Comparison of ENCODE assay signal across 12 cellular contexts in the genomic region with DNA sequence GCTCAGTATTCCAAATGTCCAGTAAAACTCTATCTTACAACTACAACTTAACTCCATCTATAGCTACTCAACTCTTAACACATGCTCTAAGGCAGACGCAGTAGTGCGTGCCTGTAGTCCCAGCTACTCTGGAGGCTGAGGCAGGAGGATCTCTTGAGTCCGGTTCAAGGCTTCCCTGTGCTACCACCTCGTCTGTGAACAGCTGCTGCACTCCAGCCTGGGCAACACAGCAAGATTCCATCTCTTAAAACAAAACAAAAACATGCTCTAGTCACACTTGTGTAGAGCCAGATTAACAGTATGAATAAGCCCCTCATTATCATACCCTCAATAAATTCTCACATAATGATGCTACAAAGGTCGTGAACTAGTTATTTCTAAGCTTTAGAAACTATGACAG. TPM values are rescaled to one million over a fixed set of nuclear protein-coding genes. Genes with fewer than 3 reads are reported as not detected.
DNase-seq lines count a peak whose midpoint lies in the region; ATAC-seq, FAIRE-seq and TF ChIP-seq lines count a peak whose summit lies in the region.
"Had no signal": no experiment of that assay in that cellular context is flagged by ENCODE, and none has a peak within 500 bp of the region (broad histone marks: within the 10 kb centered on the region; RNA-seq: fewer than 3 reads in every experiment).

No MANE protein-coding gene starts in this region.

- no peaks in the 10 kb centered on the region for H3K27me3 ChIP-seq in GM23338 (ENCODE audit: insufficient read depth)
- no peaks in the 10 kb centered on the region for H3K27me3 ChIP-seq in mucosa of stomach (ENCODE audit: control insufficient read depth, insufficient read depth, low read length)
- no peaks in the 10 kb centered on the region for H3K27me3 ChIP-seq in small intestine (ENCODE audit: control insufficient read depth in 2 of 2, insufficient read depth in 2 of 2, low read length in 2 of 2)
- H3K27me3 ChIP-seq: tibial artery had no signal

- no peaks in the 10 kb centered on the region for H3F3A ChIP-seq in GM23338 (replicated peaks; ENCODE audit: low read depth)

- TF ChIP-seq CTCF in A549 (IDR thresholded peaks at IDR 0.05) (no peak), GM23338 (conservative IDR thresholded peaks at IDR 0.05; ENCODE audit: low read depth in 2 of 2) (no peak)

- TF ChIP-seq POLR2A in A549 (IDR thresholded peaks at IDR 0.05; ENCODE audit: low read length) = no peak

- H3K4me1 ChIP-seq in A549 = peaks cover 27% of the 10 kb centered on the region
- H3K4me1 ChIP-seq in GM23338 (ENCODE audit: insufficient read depth) = peaks cover 18% of the 10 kb centered on the region
- H3K4me1 ChIP-seq in mucosa of stomach (ENCODE audit: control insufficient read depth, insufficient read depth, low read length) = peaks cover 9% of the 10 kb centered on the region
- H3K4me1 ChIP-seq in small intestine (ENCODE audit: control insufficient read depth in 2 of 2, insufficient read depth in 1 of 2, low read depth in 1 of 2, low read length in 1 of 2) = peaks cover 0 to 3% of the 10 kb centered on the region in 2 donors

- H3K4me3 Mint-ChIP-seq in GM23338 = peak overlapping the region; percentile 58
- H3K4me3 Mint-ChIP-seq in activated T-helper 17 cell treated with anti-CD3 and anti-CD28 coated beads, Interleukin-2, amount 50 U/mL, for 72 hours = peak overlapping the region; percentile 90

- no peak overlapping the region for H3K27ac Mint-ChIP-seq in GM23338
- H3K27ac Mint-ChIP-seq in activated T-helper 17 cell treated with anti-CD3 and anti-CD28 coated beads, Interleukin-2, amount 50 U/mL, for 72 hours = peak overlapping the region; percentile 92

- no peak for ATAC-seq in A549
- ATAC-seq in GM23338 = no peak
- ATAC-seq in activated T-helper 17 cell treated with anti-CD3 and anti-CD28 coated beads, Interleukin-2, amount 50 U/mL, for 72 hours (replicated peaks) = no peak

- H3K9me3 ChIP-seq in A549 (no peaks in the 10 kb centered on the region), mucosa of stomach (ENCODE audit: control insufficient read depth, low read length) (no peaks in the 10 kb centered on the region), small intestine (ENCODE audit: control insufficient read depth, low read depth) (no peaks in the 10 kb centered on the region)
- H3K9me3 ChIP-seq: tibial artery had no signal

- POLR2A ChIA-PET in A549 (lab: Yijun Ruan, JAX) = no interaction called here

- H3K4me2 ChIP-seq in A549 = peak overlapping the region; percentile 94
- H3K4me2 ChIP-seq in GM23338 = peak overlapping the region; percentile 86; the same call in 1 of the 2 replicates

- H3K27me3 Mint-ChIP-seq in GM23338 (ENCODE audit: insufficient read depth, low read depth, poor library complexity) = peaks cover 8% of the 10 kb centered on the region
- no peaks in the 10 kb centered on the region for H3K27me3 Mint-ChIP-seq in activated T-helper 17 cell treated with anti-CD3 and anti-CD28 coated beads, Interleukin-2, amount 50 U/mL, for 72 hours

- H3K79me2 ChIP-seq in GM23338 (replicated peaks; ENCODE audit: insufficient read depth) = peaks cover 83% of the 10 kb centered on the region

- no peak for TF ChIP-seq RAD21 in A549 (conservative IDR thresholded peaks at IDR 0.05 in 1 of 2, IDR thresholded peaks at IDR 0.05 in 1 of 2)

- no peaks in the 10 kb centered on the region for H3K9me3 Mint-ChIP-seq in GM23338
- no peaks in the 10 kb centered on the region for H3K9me3 Mint-ChIP-seq in activated T-helper 17 cell treated with anti-CD3 and anti-CD28 coated beads, Interleukin-2, amount 50 U/mL, for 72 hours

- TF ChIP-seq EP300 in A549 (IDR thresholded peaks at IDR 0.05) = no peak

- 91% methylated on average over 5 of the region's 5 CpGs for WGBS in A549 (ENCODE audit: missing lambda C conversion rate)
- WGBS in small intestine, 3 donors = 69 to 73% (median 73%) methylated on average over 5 of the region's 5 CpGs

- no peak for DNase-seq in A549 (ENCODE audit: low read depth in 1 of 2, low spot score in 1 of 2)
- DNase-seq in GM23338 (ENCODE audit: low spot score) = no peak
- DNase-seq in GM19239 (ENCODE audit: insufficient read length, low spot score) = no peak
- no peak for DNase-seq in RPMI8226
- DNase-seq in SW 1271 (lab: John Stamatoyannopoulos, UW) = no peak
- DNase-seq in small intestine = no peak
- DNase-seq: NCI-H1436; stimulated activated CD4-positive, alpha-beta T cell treated with anti-CD3 and anti-CD28 coated beads, Interleukin-2, amount 100 ng/mL, for 24 hours had no signal

- peaks cover 66% of the 10 kb centered on the region for H3K36me3 Mint-ChIP-seq in GM23338 (ENCODE audit: low read depth)
- peaks cover 87% of the 10 kb centered on the region for H3K36me3 Mint-ChIP-seq in activated T-helper 17 cell treated with anti-CD3 and anti-CD28 coated beads, Interleukin-2, amount 50 U/mL, for 72 hours (ENCODE audit: low read depth)

- no peak overlapping the region for H3K4me3 ChIP-seq in A549
- peak overlapping the region; percentile 67 for H3K4me3 ChIP-seq in GM23338
- H3K4me3 ChIP-seq in mucosa of stomach (ENCODE audit: low read length) = no peak overlapping the region
- H3K4me3 ChIP-seq in small intestine (ENCODE audit: low read depth in 1 of 2, low read length in 2 of 2) = no peak overlapping the region
- H3K4me3 ChIP-seq: tibial artery had no signal

- peaks cover 28% of the 10 kb centered on the region for H3K4me1 Mint-ChIP-seq in GM23338
- peaks cover 24% of the 10 kb centered on the region for H3K4me1 Mint-ChIP-seq in activated T-helper 17 cell treated with anti-CD3 and anti-CD28 coated beads, Interleukin-2, amount 50 U/mL, for 72 hours

- H3K27ac ChIP-seq in A549 (no peak overlapping the region), GM23338 (ENCODE audit: low read depth) (no peak overlapping the region), small intestine (ENCODE audit: low read depth in 1 of 2, low read length in 1 of 2) (no peak overlapping the region)

- H3K9me2 ChIP-seq in GM23338 (ENCODE audit: insufficient read depth) = no peaks in the 10 kb centered on the region

- FAIRE-seq in A549 (lab: Jason Lieb, UNC) (no peak), GM19239 (lab: Jason Lieb, UNC) (no peak), small intestine (lab: Jason Lieb, UNC) (no peak)
- FAIRE-seq: GM18507 had no signal

- H2AFZ ChIP-seq in GM23338 = no peak overlapping the region

- CTCF ChIA-PET in A549 (lab: Yijun Ruan, JAX) = interaction anchor here (1.0 to 1.9 kb wide), 3 partner anchors 9 to 216 kb away, joined by 3 to 7 read pairs (median 4); no protein-coding TSS in a partner anchor

- peaks cover 43% of the 10 kb centered on the region for H3K36me3 ChIP-seq in GM23338 (ENCODE audit: insufficient read depth)
- no peaks in the 10 kb centered on the region for H3K36me3 ChIP-seq in mucosa of stomach (ENCODE audit: control insufficient read depth, insufficient read depth, low read length)
- peaks cover 3 to 8% of the 10 kb centered on the region in 2 donors for H3K36me3 ChIP-seq in small intestine (ENCODE audit: control insufficient read depth in 2 of 2, insufficient read depth in 2 of 2, low read length in 2 of 2)

- H4K20me1 ChIP-seq in GM23338 (replicated peaks; ENCODE audit: insufficient read depth) = peaks cover 66% of the 10 kb centered on the region

- peak overlapping the region; percentile 1 for H3K9ac ChIP-seq in mucosa of stomach (ENCODE audit: low read length)

TF ChIP-seq in A549, 52 proteins besides CTCF, POLR2A, EP300 and RAD21 (continues in another document):
- TF ChIP-seq NFE2L2 (conservative IDR thresholded peaks at IDR 0.05; ENCODE audit: low read length) (no peak), CEBPB (IDR thresholded peaks at IDR 0.05) (no peak), MYC (IDR thresholded peaks at IDR 0.05; ENCODE audit: borderline replicate concordance, low read length) (no peak)

TF ChIP-seq in GM23338, 12 proteins besides CTCF, POLR2A, EP300 and RAD21:
- TF ChIP-seq ZNF331 (CRISPR knock-in tag; IDR thresholded peaks at IDR 0.05; ENCODE audit: low read depth) (no peak), EZH2phosphoT487 (IDR thresholded peaks at IDR 0.05; ENCODE audit: unreplicated experiment) (no peak)
TF ChIP-seq in GM23338: peak in this region for 0.

RNA-seq across cellular contexts. Expression of gene BAZ1B, which starts 3.6 kb away (rescaled TPM):
- polyA plus RNA-seq in A549 (2011; rRNA removed) (54.8 and 59.0 TPM in 2 replicates), A549 (2017; fragmentation: RNase III; extraction: RNeasy Plus Mini Kit Qiagen cat#74134 plus additional on column Dnase treatment) (63.0 to 67.5 TPM (median 66.8 TPM) in 3 replicates), GM23338 (2016; fragmentation: Nextera tagmentation; extraction: Ambion mirVana) (35.8 and 40.4 TPM in 2 replicates), small intestine (10 to 100 TPM; 15.7 to 28.1 (median 18.3) TPM)
- polyA plus RNA-seq in A549 (2012; cell fraction: cytosol; rRNA removed) = 18.1 and 19.1 TPM in 2 replicates
- 21.5 and 35.5 TPM in 2 replicates for polyA plus RNA-seq in A549 (2012; cell fraction: nucleus; rRNA removed)
- 53.3 and 60.6 TPM in 2 replicates for polyA minus RNA-seq in A549 (2011; rRNA and poly(A)+ RNA removed)
- 65.5 and 70.7 TPM in 2 replicates for total RNA-seq in GM23338 (2014; rRNA removed; shearing (Covaris generic))
- 100 to 1,000 TPM in 1 of 2 donors, 10 to 100 TPM in 1; 59.7 to 102 TPM for total RNA-seq in activated T-helper 17 cell treated with anti-CD3 and anti-CD28 coated beads, Interleukin-2, amount 50 U/mL, for 72 hours

RNA-seq across cellular contexts. Expression of gene BCL7B, which starts 39.0 kb away (rescaled TPM):
- polyA plus RNA-seq in A549 (2011; rRNA removed) = 58.8 and 62.5 TPM in 2 replicates
- 86.5 and 94.9 TPM in 2 replicates for polyA plus RNA-seq in A549 (2012; cell fraction: cytosol; rRNA removed)
- polyA plus RNA-seq in A549 (2012; cell fraction: nucleus; rRNA removed) = 54.4 and 57.8 TPM in 2 replicates
- 48.8 to 52.3 TPM (median 51.7 TPM) in 3 replicates for polyA plus RNA-seq in A549 (2017; fragmentation: RNase III; extraction: RNeasy Plus Mini Kit Qiagen cat#74134 plus additional on column Dnase treatment)
- polyA minus RNA-seq in A549 (2011; rRNA and poly(A)+ RNA removed) = 54.6 and 58.6 TPM in 2 replicates
- 12.0 and 17.0 TPM in 2 replicates for total RNA-seq in GM23338 (2014; rRNA removed; shearing (Covaris generic))
- 18.2 and 18.4 TPM in 2 replicates for polyA plus RNA-seq in GM23338 (2016; fragmentation: Nextera tagmentation; extraction: Ambion mirVana)
- 10 to 100 TPM; 52.4 to 76.7 TPM for total RNA-seq in activated T-helper 17 cell treated with anti-CD3 and anti-CD28 coated beads, Interleukin-2, amount 50 U/mL, for 72 hours
- 10 to 100 TPM; 51.9 to 86.2 (median 76.7) TPM for polyA plus RNA-seq in small intestine

RNA-seq across cellular contexts. Expression of gene TBL2, which starts 59.9 kb away (rescaled TPM):
- polyA plus RNA-seq in A549 (2011; rRNA removed) (34.4 and 38.3 TPM in 2 replicates), A549 (2017; fragmentation: RNase III; extraction: RNeasy Plus Mini Kit Qiagen cat#74134 plus additional on column Dnase treatment) (41.8 to 46.4 TPM (median 45.9 TPM) in 3 replicates), GM23338 (2016; fragmentation: Nextera tagmentation; extraction: Ambion mirVana) (6.9 TPM in 2 replicates), small intestine (10 to 100 TPM in 1 of 3 donors, 1 to 10 TPM in 2; 5.4 to 28.0 (median 10.0) TPM)
- 42.1 and 53.3 TPM in 2 replicates for polyA plus RNA-seq in A549 (2012; cell fraction: cytosol; rRNA removed)
- 84.1 and 84.4 TPM in 2 replicates for polyA plus RNA-seq in A549 (2012; cell fraction: nucleus; rRNA removed)
- polyA minus RNA-seq in A549 (2011; rRNA and poly(A)+ RNA removed) = 82.8 and 88.0 TPM in 2 replicates
- total RNA-seq in GM23338 (2014; rRNA removed; shearing (Covaris generic)) = 21.7 and 27.8 TPM in 2 replicates
- 10 to 100 TPM; 34.7 to 43.5 TPM for total RNA-seq in activated T-helper 17 cell treated with anti-CD3 and anti-CD28 coated beads, Interleukin-2, amount 50 U/mL, for 72 hours
